In the genomic region with DNA sequence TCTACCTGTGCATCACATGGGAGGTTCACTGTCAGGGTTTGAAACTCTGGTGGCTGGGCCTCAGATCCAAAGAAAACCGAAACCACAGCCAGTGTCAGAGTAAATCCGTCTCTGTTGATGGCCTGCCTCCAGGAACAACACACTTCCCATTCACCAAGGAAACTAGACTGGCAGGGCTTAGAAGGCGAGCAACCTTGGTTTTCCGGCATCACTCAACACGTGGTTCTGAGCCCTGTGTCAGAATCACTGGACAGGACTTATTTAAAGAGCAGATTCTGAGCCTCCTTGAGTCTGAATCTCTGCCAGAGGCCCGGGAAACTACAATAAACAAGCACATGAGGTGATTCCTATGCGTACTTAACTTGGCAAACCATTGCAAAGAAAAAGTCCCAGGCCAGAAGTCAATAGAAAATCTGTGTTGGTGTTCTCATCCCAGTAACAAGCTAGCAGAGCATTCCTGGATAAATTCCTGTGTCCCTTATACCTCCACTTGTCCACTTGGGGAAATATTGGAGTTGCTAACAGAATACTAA, we compare ENCODE assay signal across 9 cellular contexts.
DNase-seq lines count a peak whose midpoint lies in the region; ATAC-seq and TF ChIP-seq lines count a peak whose summit lies in the region.
"Had no signal": no experiment of that assay in that cellular context is flagged by ENCODE, and none has a peak within 500 bp of the region (broad histone marks: within the 10 kb centered on the region; RNA-seq: fewer than 3 reads in every experiment).

No MANE protein-coding gene starts in this region.

- no peaks in the 10 kb centered on the region for H3K4me1 Mint-ChIP-seq in activated naive CD8-positive, alpha-beta T cell treated with anti-CD3 and anti-CD28 coated beads for 36 hours
- no peaks in the 10 kb centered on the region for H3K4me1 Mint-ChIP-seq in activated T-cell treated with anti-CD3 and anti-CD28 coated beads, Interleukin-2, amount 50 U/mL, for 72 hours (ENCODE audit: low read depth)

- H3K4me3 ChIP-seq in adrenal gland (peak overlapping the region in 1 of 4 donors; percentile 13), rectal smooth muscle tissue (ENCODE audit: low read length) (no peak overlapping the region)

- no peaks in the 10 kb centered on the region for H3K9me3 Mint-ChIP-seq in activated naive CD8-positive, alpha-beta T cell treated with anti-CD3 and anti-CD28 coated beads for 36 hours
- peaks cover 0 to 1% of the 10 kb centered on the region in 2 donors for H3K9me3 Mint-ChIP-seq in activated T-cell treated with anti-CD3 and anti-CD28 coated beads, Interleukin-2, amount 50 U/mL, for 72 hours

- no peaks in the 10 kb centered on the region for H3K36me3 Mint-ChIP-seq in activated naive CD8-positive, alpha-beta T cell treated with anti-CD3 and anti-CD28 coated beads for 36 hours
- no peaks in the 10 kb centered on the region for H3K36me3 Mint-ChIP-seq in activated T-cell treated with anti-CD3 and anti-CD28 coated beads, Interleukin-2, amount 50 U/mL, for 72 hours (ENCODE audit: insufficient read depth in 2 of 2)

- peaks cover 7% of the 10 kb centered on the region for H3K27me3 Mint-ChIP-seq in activated naive CD8-positive, alpha-beta T cell treated with anti-CD3 and anti-CD28 coated beads for 36 hours
- no peaks in the 10 kb centered on the region for H3K27me3 Mint-ChIP-seq in activated T-cell treated with anti-CD3 and anti-CD28 coated beads, Interleukin-2, amount 50 U/mL, for 72 hours (ENCODE audit: low read depth)

- no peaks in the 10 kb centered on the region for H3K9me3 ChIP-seq in adrenal gland (replicated peaks in 1 of 3)

- H3K27me3 ChIP-seq in adrenal gland (no peaks in the 10 kb centered on the region), rectal smooth muscle tissue (ENCODE audit: control insufficient read depth, insufficient read depth, low read length) (no peaks in the 10 kb centered on the region)

- H3K4me1 ChIP-seq in adrenal gland (replicated peaks in 1 of 2): peaks cover 0 to 6% of the 10 kb centered on the region in 2 donors
- no peaks in the 10 kb centered on the region for H3K4me1 ChIP-seq in rectal smooth muscle tissue (ENCODE audit: control insufficient read depth, insufficient read depth, low read length)

- no peak overlapping the region for H3K4me3 Mint-ChIP-seq in activated naive CD8-positive, alpha-beta T cell treated with anti-CD3 and anti-CD28 coated beads for 36 hours
- no peak overlapping the region for H3K4me3 Mint-ChIP-seq in activated T-cell treated with anti-CD3 and anti-CD28 coated beads, Interleukin-2, amount 50 U/mL, for 72 hours

- peak; percentile 81 to 84 for ATAC-seq in left cardiac atrium
- ATAC-seq in HG02852 (IDR thresholded peaks at IDR 0.05; ENCODE audit: unreplicated experiment): no peak
- no peak for ATAC-seq in activated T-cell treated with anti-CD3 and anti-CD28 coated beads, Interleukin-2, amount 50 U/mL, for 72 hours (replicated peaks in 1 of 2)

- no peak for TF ChIP-seq POLR2A in adrenal gland (IDR thresholded peaks at IDR 0.05)

- no peak overlapping the region for H3K27ac Mint-ChIP-seq in activated naive CD8-positive, alpha-beta T cell treated with anti-CD3 and anti-CD28 coated beads for 36 hours
- H3K27ac Mint-ChIP-seq in activated T-cell treated with anti-CD3 and anti-CD28 coated beads, Interleukin-2, amount 50 U/mL, for 72 hours: no peak overlapping the region

- 31 to 63% (median 54%) methylated on average over 7 of the region's 7 CpGs for WGBS in adrenal gland, 4 donors

- H3K9ac ChIP-seq in rectal smooth muscle tissue (ENCODE audit: low read length): no peak overlapping the region

- DNase-seq in adrenal gland: peak; percentile 36 to 79 (median 68)
- DNase-seq in left cardiac atrium: peak; percentile 44
- DNase-seq in NOMO-1 treated with dmso at 0.1 percent for 144 hours (lab: John Stamatoyannopoulos, UW; ENCODE audit: unreplicated experiment): no peak
- DNase-seq in activated naive CD8-positive, alpha-beta T cell treated with anti-CD3 and anti-CD28 coated beads for 36 hours: no peak
- DNase-seq in activated T-cell treated with anti-CD3 and anti-CD28 coated beads, Interleukin-2, amount 50 U/mL, for 72 hours: no peak
- DNase-seq: activated CD8-positive, alpha-beta memory T cell treated with anti-CD3 and anti-CD28 coated beads, Interleukin-2, amount 50 U/mL, for 48 hours had no signal

- peak overlapping the region; percentile 51 for H3K27ac ChIP-seq in C4-2B
- peak overlapping the region in 2 of 5 donors; percentile 40 to 48 for H3K27ac ChIP-seq in adrenal gland
- H3K27ac ChIP-seq in rectal smooth muscle tissue (ENCODE audit: low read depth, low read length): peak overlapping the region; percentile 24

- H3K36me3 ChIP-seq in adrenal gland (replicated peaks in 1 of 2) (no peaks in the 10 kb centered on the region), rectal smooth muscle tissue (ENCODE audit: control insufficient read depth, insufficient read depth, low read length) (no peaks in the 10 kb centered on the region)

- TF ChIP-seq CTCF in C4-2B (conservative IDR thresholded peaks at IDR 0.05) (no peak; the same call in 1 of the 2 replicates), adrenal gland (IDR thresholded peaks at IDR 0.05) (no peak)

- intact Hi-C loops in adrenal gland (cut with DNase I): no loop called here
- intact Hi-C loops in left cardiac atrium (cut with DNase I): no loop called here

Comparison
In these comparisons a context has a peak if more than half of its experiments do, and no peak if none do; other contexts are left out.
1. DNase-seq: peak in adrenal gland (7 of 7) and left cardiac atrium (single experiment); none in NOMO-1 treated with dmso at 0.1 percent for 144 hours (single experiment), activated naive CD8-positive, alpha-beta T cell treated with anti-CD3 and anti-CD28 coated beads for 36 hours (single experiment) and activated T-cell treated with anti-CD3 and anti-CD28 coated beads, Interleukin-2, amount 50 U/mL, for 72 hours (0 of 2).
2. ATAC-seq: peak in left cardiac atrium (2 of 2); none in HG02852 (single experiment) and activated T-cell treated with anti-CD3 and anti-CD28 coated beads, Interleukin-2, amount 50 U/mL, for 72 hours (0 of 2).